ENCODE assay signal across 8 cellular contexts in the genomic region with DNA sequence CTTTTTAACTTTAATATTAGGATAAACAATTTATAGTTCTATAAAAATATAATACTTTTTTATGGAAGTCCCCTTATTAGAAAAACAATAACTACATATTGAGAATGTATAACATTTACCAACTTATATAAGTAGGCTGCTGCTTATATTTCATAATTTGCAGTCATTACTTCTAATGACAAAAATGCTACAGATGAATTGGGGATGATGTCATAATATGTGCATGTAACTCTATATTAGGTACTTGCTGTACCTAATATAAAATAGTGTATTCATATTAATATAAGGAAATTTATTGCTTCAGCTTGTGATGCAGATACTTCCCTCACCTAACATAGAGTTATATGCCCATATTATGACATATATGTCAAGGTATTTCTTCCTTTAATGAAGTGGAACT.
"Had no signal": no experiment of that assay in that cellular context is flagged by ENCODE, and none has a peak within 500 bp of the region (broad histone marks: within the 10 kb centered on the region; RNA-seq: fewer than 3 reads in every experiment).

No MANE protein-coding gene starts in this region.

- H3K4me3 ChIP-seq: GM12878 had no signal

- ATAC-seq: GM12878 had no signal

- DNase-seq: GDM1, GF-D8 had no signal

- FAIRE-seq: G401.6, GM12878, GM12891, GM12892, GM18507, GM19239 had no signal
